Comparison of ENCODE assay signal across 8 cellular contexts in the genomic region with DNA sequence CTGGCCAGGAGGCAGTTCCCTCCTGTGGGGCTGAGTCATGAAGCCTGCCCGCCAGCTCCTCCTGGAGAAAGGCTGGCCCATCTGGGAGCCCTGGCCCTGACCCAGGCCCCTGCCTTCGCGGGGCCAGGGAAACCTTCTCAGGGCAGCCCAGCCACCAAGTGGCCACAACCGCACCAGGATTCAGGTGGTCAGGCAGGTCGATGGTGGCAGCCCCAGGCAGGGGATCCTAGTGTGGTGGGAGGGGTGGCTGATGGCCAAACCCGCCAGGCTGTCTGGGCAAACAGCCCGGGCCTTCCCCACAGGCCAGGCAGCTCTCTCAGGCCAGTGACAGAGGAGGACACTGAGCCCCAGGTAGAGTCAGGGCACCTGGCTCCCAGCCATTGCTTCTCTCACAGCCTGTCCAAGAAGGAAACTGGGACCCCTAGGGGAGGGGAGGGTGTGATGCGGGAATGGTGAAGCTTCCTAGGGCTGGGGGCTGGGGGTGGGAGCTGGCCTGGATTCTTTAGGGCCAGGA. TPM values are rescaled to one million over a fixed set of nuclear protein-coding genes. Genes with fewer than 3 reads are reported as not detected.
DNase-seq lines count a peak whose midpoint lies in the region; ATAC-seq and TF ChIP-seq lines count a peak whose summit lies in the region.

No MANE protein-coding gene starts in this region.

- POLR2A ChIA-PET in A673 (lab: Charles Lee; ENCODE audit: low non-redundant PET): no interaction called here

- in situ Hi-C loops in HAP-1 (cut with MboI; ENCODE audit: low sequenced_read_pairs): no loop called here

- H3K27me3 ChIP-seq in A673 (replicated peaks; ENCODE audit: insufficient read depth, low read depth, low read length, poor library complexity) (no peaks in the 10 kb centered on the region), HAP-1 (ENCODE audit: low read depth) (no peaks in the 10 kb centered on the region), mononuclear cell (ENCODE audit: insufficient read depth, low read length) (no peaks in the 10 kb centered on the region)

- DNase-seq in A673 (ENCODE audit: low spot score) (no peak), HAP-1 (ENCODE audit: low spot score in 2 of 2) (peak in 1 of 2 experiments; percentile 42), T1000 (lab: John Stamatoyannopoulos, UW) (peak; percentile 82), epithelial cell of proximal tubule (ENCODE audit: low read depth) (no peak), ureter (ENCODE audit: low spot score) (peak; percentile 87), SHP77 (lab: John Stamatoyannopoulos, UW) (no peak)

- intact Hi-C loops in A673 (cut with micrococcal nuclease; ENCODE audit: unreplicated experiment): no loop called here

- CTCF ChIA-PET in A673 (lab: Charles Lee): no interaction called here

- TF ChIP-seq CTCF in A673 (conservative IDR thresholded peaks at IDR 0.05; ENCODE audit: low read depth, low read length): no peak
- TF ChIP-seq CTCF in epithelial cell of proximal tubule (conservative IDR thresholded peaks at IDR 0.05; ENCODE audit: low read depth, low read length): no peak

- no peak overlapping the region for H3K27ac ChIP-seq in A673 (ENCODE audit: low read depth, low read length, poor library complexity, severe bottlenecking)

- H3K4me1 ChIP-seq in A673 (ENCODE audit: insufficient read depth, low read length, poor library complexity, severe bottlenecking) (peaks cover 12% of the 10 kb centered on the region), HAP-1 (peaks cover 28% of the 10 kb centered on the region), mononuclear cell (ENCODE audit: insufficient read depth, low read length) (peaks cover 74% of the 10 kb centered on the region)

- H3K36me3 ChIP-seq in A673 (ENCODE audit: insufficient read depth, low read length, poor library complexity, severe bottlenecking) (no peaks in the 10 kb centered on the region), HAP-1 (replicated peaks) (no peaks in the 10 kb centered on the region)

- no TSS peak for BruUV-seq in A673 (replicated peaks; lab: Mats Ljungman, UMichigan)

- no peaks in the 10 kb centered on the region for H3K9me3 ChIP-seq in A673 (ENCODE audit: low read depth, low read length, poor library complexity, severe bottlenecking)
- H3K9me3 ChIP-seq in HAP-1: no peaks in the 10 kb centered on the region
- no peaks in the 10 kb centered on the region for H3K9me3 ChIP-seq in mononuclear cell (ENCODE audit: low read depth, low read length)

- H3K4me3 ChIP-seq in A673 (ENCODE audit: low read depth, low read length, poor library complexity, severe bottlenecking): peak overlapping the region; percentile 75
- H3K4me3 ChIP-seq in HAP-1: peak overlapping the region; percentile 95
- H3K4me3 ChIP-seq in epithelial cell of proximal tubule (ENCODE audit: low read depth, low read length): peak overlapping the region; percentile 96
- peak overlapping the region; percentile 93 for H3K4me3 ChIP-seq in mononuclear cell (ENCODE audit: low read length)

- no peak for ATAC-seq in HG02763 (IDR thresholded peaks at IDR 0.05; ENCODE audit: unreplicated experiment)

RNA-seq across cellular contexts. Expression of gene TWF2, which starts 1.2 kb away (rescaled TPM):
- 18.3 and 21.0 TPM in 2 replicates for total RNA-seq in A673 (2021)
- 154 and 189 TPM in 2 replicates for total RNA-seq in epithelial cell of proximal tubule
- total RNA-seq in mononuclear cell: 70.5 TPM
- total RNA-seq in ureter: 65.3 TPM

RNA-seq across cellular contexts. Expression of gene PPM1M, which starts 7.8 kb away (rescaled TPM):
- 3.6 and 5.8 TPM in 2 replicates for total RNA-seq in A673 (2021)
- 6.9 and 8.9 TPM in 2 replicates for total RNA-seq in epithelial cell of proximal tubule
- 31.2 TPM for total RNA-seq in mononuclear cell
- 16.1 TPM for total RNA-seq in ureter

RNA-seq across cellular contexts. Expression of gene TLR9, which starts 12.3 kb away (rescaled TPM):
- total RNA-seq in A673 (2021) (not detected in 2 replicates), epithelial cell of proximal tubule (not detected in 2 replicates), mononuclear cell (0.21 TPM), ureter (0.26 TPM)

RNA-seq across cellular contexts. Expression of gene ALAS1, which starts 39.8 kb away (rescaled TPM):
- total RNA-seq in A673 (2021) (52.2 and 58.6 TPM in 2 replicates), epithelial cell of proximal tubule (56.3 and 71.5 TPM in 2 replicates), mononuclear cell (20.4 TPM), ureter (144 TPM)

RNA-seq across cellular contexts. Expression of gene WDR82, which starts 40.7 kb away (rescaled TPM):
- total RNA-seq in A673 (2021) (50.1 and 54.3 TPM in 2 replicates), epithelial cell of proximal tubule (38.4 and 61.6 TPM in 2 replicates), mononuclear cell (85.5 TPM), ureter (81.6 TPM)

Comparison
In these comparisons a context has a peak if more than half of its experiments do, and no peak if none do; other contexts are left out.
1. DNase-seq: peak in T1000 (single experiment) and ureter (single experiment); none in A673 (single experiment), epithelial cell of proximal tubule (single experiment) and SHP77 (0 of 2).
2. Peak in every context shown above with its lines, with median percentiles within 50 percentile points of each other: H3K4me3 ChIP-seq.